8 cellular contexts compared by ENCODE assay signal in genomic region chr9:8858250-8859161, GRCh38.
DNase-seq lines count a peak whose midpoint lies in the region; ATAC-seq and TF ChIP-seq lines count a peak whose summit lies in the region.

No MANE protein-coding gene starts in this region.

- H3K4me3 ChIP-seq in colonic mucosa (peak overlapping the region; percentile 60), lung (peak overlapping the region; percentile 50), tibial artery (peak overlapping the region; percentile 58 to 70)

- no peak for TF ChIP-seq CTCF in colonic mucosa (IDR thresholded peaks at IDR 0.05)
- TF ChIP-seq CTCF in lung (IDR thresholded peaks at IDR 0.05; ENCODE audit: control extremely low read depth, extremely low read depth): no peak
- no peak for TF ChIP-seq CTCF in tibial artery (IDR thresholded peaks at IDR 0.05)

- 20 to 24% methylated on average over 39 to 45 of the region's 45 CpGs for WGBS in lung, 2 donors

- no peaks in the 10 kb centered on the region for H3K36me3 Mint-ChIP-seq in T-helper 2 cell treated with Interferon-gamma antibody and Interleukin-4, amounts not matched to agents 5 μg/mL and 100 μg/mL, for 36 hours (ENCODE audit: low read depth)

- H3K9me3 Mint-ChIP-seq in T-helper 2 cell treated with Interferon-gamma antibody and Interleukin-4, amounts not matched to agents 5 μg/mL and 100 μg/mL, for 36 hours: no peaks in the 10 kb centered on the region

- DNase-seq in T-helper 2 cell treated with Interferon-gamma antibody and Interleukin-4, amounts not matched to agents 5 μg/mL and 100 μg/mL, for 36 hours (ENCODE audit: low spot score): no peak
- DNase-seq in T-helper 2 cell (no peak), colonic mucosa (peak; percentile 58), lung (ENCODE audit: low spot score) (no peak), tibial artery (no peak), NCI-H1105 (lab: John Stamatoyannopoulos, UW) (no peak), GF-D8 (lab: John Stamatoyannopoulos, UW) (no peak)

- H3K27me3 Mint-ChIP-seq in T-helper 2 cell treated with Interferon-gamma antibody and Interleukin-4, amounts not matched to agents 5 μg/mL and 100 μg/mL, for 36 hours (ENCODE audit: low read depth): peaks cover 61% of the 10 kb centered on the region

- no peak overlapping the region for H3K27ac Mint-ChIP-seq in T-helper 2 cell treated with Interferon-gamma antibody and Interleukin-4, amounts not matched to agents 5 μg/mL and 100 μg/mL, for 36 hours

- H3K9me3 ChIP-seq in colonic mucosa: no peaks in the 10 kb centered on the region
- H3K9me3 ChIP-seq in lung (ENCODE audit: control insufficient read depth in 2 of 2, insufficient read depth in 1 of 2, low read length in 1 of 2): no peaks in the 10 kb centered on the region
- H3K9me3 ChIP-seq in tibial artery: no peaks in the 10 kb centered on the region

- H3K4me3 Mint-ChIP-seq in T-helper 2 cell treated with Interferon-gamma antibody and Interleukin-4, amounts not matched to agents 5 μg/mL and 100 μg/mL, for 36 hours: peak overlapping the region; percentile 72

- peak; percentile 27 for ATAC-seq in lung (ENCODE audit: insufficient read depth, low FRiP score)
- no peak for ATAC-seq in GM18502 (IDR thresholded peaks at IDR 0.05; ENCODE audit: poor library complexity, unreplicated experiment)

- H3K4me1 ChIP-seq in colonic mucosa (peaks cover 4% of the 10 kb centered on the region), lung (ENCODE audit: control insufficient read depth in 2 of 2, insufficient read depth in 2 of 2, low read length in 2 of 2) (peaks cover 3% of the 10 kb centered on the region in 2 donors), tibial artery (peaks cover 0 to 34% (median 24%) of the 10 kb centered on the region in 4 donors)

- H3K4me1 Mint-ChIP-seq in T-helper 2 cell treated with Interferon-gamma antibody and Interleukin-4, amounts not matched to agents 5 μg/mL and 100 μg/mL, for 36 hours (ENCODE audit: low read depth): no peaks in the 10 kb centered on the region

- intact Hi-C loops in colonic mucosa (cut with DNase I) (no loop called here), tibial artery (cut with DNase I; ENCODE audit: low total_unique reads) (no loop called here)

- H3K36me3 ChIP-seq in colonic mucosa (no peaks in the 10 kb centered on the region), lung (ENCODE audit: control insufficient read depth in 2 of 2, insufficient read depth in 2 of 2, low read length in 2 of 2) (no peaks in the 10 kb centered on the region), tibial artery (no peaks in the 10 kb centered on the region)

- H3K27ac ChIP-seq in colonic mucosa: no peak overlapping the region
- H3K27ac ChIP-seq in lung (ENCODE audit: low read depth in 1 of 2, low read length in 1 of 2): peak overlapping the region in 1 of 2 donors; percentile 3
- peak overlapping the region; percentile 41 to 43 for H3K27ac ChIP-seq in tibial artery

- H3K27me3 ChIP-seq in colonic mucosa: no peaks in the 10 kb centered on the region
- no peaks in the 10 kb centered on the region for H3K27me3 ChIP-seq in lung (ENCODE audit: control insufficient read depth, insufficient read depth)
- H3K27me3 ChIP-seq in tibial artery: no peaks in the 10 kb centered on the region

- peak overlapping the region in 1 of 2 donors; percentile 73 for H3K9ac ChIP-seq in colonic mucosa (ENCODE audit: low read depth in 2 of 2, low read length in 2 of 2)
